ENCODE assay signal across 8 cellular contexts in the genomic region with DNA sequence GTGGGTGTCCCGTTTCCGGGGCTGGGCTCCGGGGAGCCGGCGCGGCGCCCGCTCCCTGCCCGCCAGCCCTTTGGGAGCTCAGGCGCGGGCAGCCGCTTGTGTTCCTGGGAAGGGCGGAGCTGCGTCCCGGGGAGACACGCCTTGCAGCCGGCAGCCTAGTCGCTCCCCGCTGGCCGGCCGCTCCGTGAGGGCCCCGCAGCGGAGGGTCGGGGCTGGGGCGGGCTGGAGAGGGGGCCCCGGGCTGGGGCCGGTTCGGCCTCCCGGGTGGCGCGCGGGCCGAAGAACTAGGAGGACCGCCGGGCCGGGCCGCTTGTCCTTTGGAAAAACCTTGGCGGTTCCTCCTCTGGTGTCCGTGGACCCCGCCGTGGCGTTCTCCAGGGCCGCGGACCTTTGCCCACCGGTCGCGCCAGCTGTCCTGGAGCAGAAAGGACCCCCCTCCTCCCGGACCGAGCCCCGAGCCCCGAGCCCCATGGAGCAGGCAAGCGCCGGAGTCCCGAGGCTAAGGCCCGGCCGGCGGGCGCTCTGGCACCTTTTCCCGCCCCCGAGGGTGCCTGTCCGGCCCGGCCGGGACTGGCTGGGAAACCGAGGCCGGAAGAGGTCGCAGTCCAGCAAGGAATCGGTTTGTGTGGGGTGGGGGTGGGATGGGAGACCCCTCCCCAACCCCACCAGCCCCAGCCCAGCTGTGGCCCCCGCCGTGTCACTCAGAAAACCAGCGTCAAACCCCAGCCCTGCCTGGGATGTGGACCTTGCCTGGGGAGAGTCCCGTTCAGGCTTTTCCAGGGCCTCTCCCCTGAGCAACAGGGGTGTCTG. TPM values are rescaled to one million over a fixed set of nuclear protein-coding genes. Genes with fewer than 3 reads are reported as not detected.
A peak's percentile ranks its signal among the peaks of the same experiment; 100 is the strongest.
DNase-seq lines count a peak whose midpoint lies in the region; ATAC-seq and TF ChIP-seq lines count a peak whose summit lies in the region.

No MANE protein-coding gene starts in this region.

- no peak for TF ChIP-seq EP300 in upper lobe of left lung (IDR thresholded peaks at IDR 0.05)

- peak overlapping the region; percentile 32 to 87 (median 56) for H3K27ac ChIP-seq in upper lobe of left lung

- 4% methylated on average over 42 to 69 of the region's 72 CpGs for WGBS in upper lobe of left lung, 2 donors

- H3K9me3 Mint-ChIP-seq in effector memory CD8-positive, alpha-beta T cell: no peaks in the 10 kb centered on the region

- H3K36me3 ChIP-seq in upper lobe of left lung: no peaks in the 10 kb centered on the region

- peaks cover 33 to 46% of the 10 kb centered on the region in 2 donors for H3K4me1 Mint-ChIP-seq in effector memory CD8-positive, alpha-beta T cell (ENCODE audit: low read depth in 2 of 2)

- peaks cover 0 to 20% (median 10%) of the 10 kb centered on the region in 4 donors for H3K27me3 ChIP-seq in upper lobe of left lung

- H3K27ac Mint-ChIP-seq in effector memory CD8-positive, alpha-beta T cell: peak overlapping the region; percentile 93 to 98

- peak overlapping the region; percentile 46 to 60 (median 50) for H3K4me3 ChIP-seq in upper lobe of left lung

- H3K4me1 ChIP-seq in upper lobe of left lung: peaks cover 5 to 38% (median 18%) of the 10 kb centered on the region in 4 donors

- H3K27me3 Mint-ChIP-seq in effector memory CD8-positive, alpha-beta T cell: no peaks in the 10 kb centered on the region

- peaks cover 41% of the 10 kb centered on the region for H3K36me3 Mint-ChIP-seq in effector memory CD8-positive, alpha-beta T cell (ENCODE audit: insufficient read depth)

- DNase-seq in CD1c-positive myeloid dendritic cell (ENCODE audit: extremely low spot score): peak; percentile 61
- peak; percentile 62 for DNase-seq in GM20000 (ENCODE audit: low spot score)
- peak; percentile 30 for DNase-seq in OCI-M1 (lab: John Stamatoyannopoulos, UW)
- DNase-seq in effector memory CD8-positive, alpha-beta T cell: no peak
- DNase-seq in mesenteric fat pad (ENCODE audit: low spot score): peak; percentile 92
- DNase-seq in upper lobe of left lung: peak; percentile 86 to 91
- no peak for DNase-seq in NCI-H2196 treated with DMSO at 0.1 percent for 48 hours (lab: John Stamatoyannopoulos, UW; ENCODE audit: unreplicated experiment)

- no peaks in the 10 kb centered on the region for H3K9me3 ChIP-seq in upper lobe of left lung

- no peak for TF ChIP-seq CTCF in GM20000 (IDR thresholded peaks at IDR 0.05; ENCODE audit: extremely low read depth, missing control alignments)
- TF ChIP-seq CTCF in upper lobe of left lung (IDR thresholded peaks at IDR 0.05): no peak

- TF ChIP-seq POLR2A in upper lobe of left lung (IDR thresholded peaks at IDR 0.05): peak in 2 of 4 donors; percentile 12 to 55

- H3K4me3 Mint-ChIP-seq in effector memory CD8-positive, alpha-beta T cell: peak overlapping the region; percentile 90 to 93

- peak; percentile 56 for ATAC-seq in effector memory CD8-positive, alpha-beta T cell (replicated peaks)
- peak; percentile 38 to 89 for ATAC-seq in upper lobe of left lung (ENCODE audit: low FRiP score in 2 of 2)
- no peak for ATAC-seq in GM18519 (IDR thresholded peaks at IDR 0.05; ENCODE audit: low FRiP score, unreplicated experiment)

RNA-seq across cellular contexts. Expression of a gene that starts 6.8 kb away (rescaled TPM):
- total RNA-seq in mesenteric fat pad (3.3 TPM), upper lobe of left lung (1 to 10 TPM in 5 of 6 donors, not detected in 1; 3.6 to 8.9 (median 7.0) TPM)

RNA-seq across cellular contexts. Expression of a gene that starts 13.4 kb away (rescaled TPM):
- total RNA-seq in mesenteric fat pad (1.2 TPM), upper lobe of left lung (1 to 10 TPM in 2 of 6 donors, under 1 TPM in 1, not detected in 3; 0.54 to 8.4 (median 5.8) TPM)

RNA-seq across cellular contexts. Expression of a gene that starts 27.7 kb away (rescaled TPM):
- total RNA-seq in mesenteric fat pad: 1.2 TPM
- total RNA-seq in upper lobe of left lung: 10 to 100 TPM in 1 of 6 donors, 1 to 10 TPM in 4, not detected in 1; 1.7 to 12.6 (median 3.0) TPM

Comparison
In these comparisons a context has a peak if more than half of its experiments do, and no peak if none do; other contexts are left out.
1. DNase-seq: peak in CD1c-positive myeloid dendritic cell (single experiment), GM20000 (single experiment), OCI-M1 (single experiment), mesenteric fat pad (single experiment) and upper lobe of left lung (2 of 2); none in effector memory CD8-positive, alpha-beta T cell (0 of 3) and NCI-H2196 treated with DMSO at 0.1 percent for 48 hours (single experiment).